In genomic region chr1:85638412-85638811, GRCh38 we compare ENCODE assay signal across 25 cellular contexts.
"Had no signal": no experiment of that assay in that cellular context is flagged by ENCODE, and none has a peak within 500 bp of the region (broad histone marks: within the 10 kb centered on the region; RNA-seq: fewer than 3 reads in every experiment).

No MANE protein-coding gene starts in this region.

- H3K4me1 ChIP-seq: colonic mucosa, esophagus muscularis mucosa, esophagus squamous epithelium, foreskin keratinocyte, gastrocnemius medialis, gastroesophageal sphincter, heart left ventricle, heart right ventricle had no signal

- DNase-seq: colonic mucosa; cortex of kidney; dermis blood vessel endothelial cell; dorsolateral prefrontal cortex; effector CD4-positive, alpha-beta T cell; effector CD8-positive, alpha-beta T cell; effector memory CD4-positive, alpha-beta T cell; effector memory CD8-positive, alpha-beta T cell; endodermal cell; erythroblast; esophagus squamous epithelium; foreskin fibroblast; foreskin keratinocyte; foreskin melanocyte; gastrocnemius medialis; glutamatergic neuron; head of caudate nucleus; heart left ventricle; heart right ventricle had no signal

- H3K27ac ChIP-seq: colonic mucosa, coronary artery, dorsolateral prefrontal cortex, epithelial cell of prostate, esophagus muscularis mucosa, esophagus squamous epithelium, foreskin keratinocyte, gastrocnemius medialis, gastroesophageal sphincter, heart left ventricle, heart right ventricle had no signal

- H3K27me3 ChIP-seq: colonic mucosa, dorsolateral prefrontal cortex, esophagus muscularis mucosa, esophagus squamous epithelium, foreskin keratinocyte, gastrocnemius medialis, gastroesophageal sphincter, heart left ventricle, heart right ventricle had no signal

- H3K4me3 Mint-ChIP-seq: dendritic cell treated with granulocyte-macrophage colony-stimulating factor and Interleukin-4, amounts not matched to agents 40 ng/mL and 50 ng/mL, for 4 days; effector memory CD8-positive, alpha-beta T cell; endodermal cell had no signal

- H3K27ac Mint-ChIP-seq: dendritic cell treated with granulocyte-macrophage colony-stimulating factor and Interleukin-4, amounts not matched to agents 40 ng/mL and 50 ng/mL, for 4 days; effector memory CD8-positive, alpha-beta T cell; endodermal cell had no signal

- ATAC-seq: effector memory CD8-positive, alpha-beta T cell; esophagus mucosa; foreskin keratinocyte; gastrocnemius medialis; gastroesophageal sphincter; heart left ventricle; heart right ventricle had no signal

- H3K27me3 Mint-ChIP-seq: dendritic cell treated with granulocyte-macrophage colony-stimulating factor and Interleukin-4, amounts not matched to agents 40 ng/mL and 50 ng/mL, for 4 days; effector memory CD8-positive, alpha-beta T cell had no signal

- H3K4me3 ChIP-seq: colonic mucosa, coronary artery, dorsolateral prefrontal cortex, esophagus muscularis mucosa, esophagus squamous epithelium, gastrocnemius medialis, gastroesophageal sphincter, heart left ventricle, heart right ventricle had no signal

- H3K36me3 ChIP-seq: colonic mucosa had no signal

- H3K4me1 Mint-ChIP-seq: endodermal cell had no signal

- H3K9me3 ChIP-seq: colonic mucosa had no signal
